1 cellular context compared by ENCODE assay signal in the genomic region with DNA sequence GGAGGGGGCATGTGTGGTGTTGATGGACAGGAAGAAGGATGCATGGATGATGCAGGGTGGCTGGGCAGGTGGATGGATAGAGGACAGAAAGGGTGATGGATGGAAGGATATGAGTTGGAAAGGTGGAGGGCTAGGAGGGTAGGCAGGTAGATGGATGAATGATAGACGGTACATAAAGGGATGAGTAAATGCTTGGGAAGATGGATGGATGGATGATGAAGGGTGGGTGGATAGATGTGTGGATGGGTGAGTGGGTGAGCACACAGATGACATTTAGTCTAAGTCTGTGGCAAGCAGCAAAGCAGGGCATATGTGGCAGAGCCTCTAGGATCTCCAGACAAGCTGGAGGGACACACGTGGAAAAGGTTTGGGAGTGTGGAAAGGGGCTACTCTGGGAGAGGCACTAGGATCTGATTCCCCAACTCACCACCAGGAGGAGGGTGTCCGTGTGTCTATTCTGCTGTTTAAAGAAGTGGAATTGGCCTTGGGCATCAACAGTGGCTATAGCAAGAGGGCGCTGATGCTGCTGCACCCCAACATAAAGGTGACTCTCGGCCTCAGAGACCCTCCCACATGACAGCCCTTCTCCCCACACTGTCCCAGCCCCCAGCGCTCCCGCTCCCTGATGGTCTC.
TF ChIP-seq lines count a peak whose summit lies in the region.

No MANE protein-coding gene starts in this region.

TF ChIP-seq in A549, 52 proteins besides CTCF, POLR2A, EP300 and RAD21 (continued from another document):
- TF ChIP-seq CHD4 (IDR thresholded peaks at IDR 0.05; ENCODE audit: borderline replicate concordance) (no peak), MYC (IDR thresholded peaks at IDR 0.05; ENCODE audit: borderline replicate concordance, low read length) (no peak), ZNF302 (CRISPR knock-in tag; IDR thresholded peaks at IDR 0.05) (no peak), PHF8 (IDR thresholded peaks at IDR 0.05; ENCODE audit: borderline replicate concordance, low read depth) (no peak)
TF ChIP-seq in A549: peak in this region for 0.
